In genomic region chr14:89304972-89305703, GRCh38 we compare ENCODE assay signal across 8 cellular contexts.
DNase-seq lines count a peak whose midpoint lies in the region; ATAC-seq and TF ChIP-seq lines count a peak whose summit lies in the region.

No MANE protein-coding gene starts in this region.

- in situ Hi-C loops in KBM-7 (cut with MboI; ENCODE audit: low pct_unique_long_range_greater_than_20kb, low sequenced_read_pairs) = no loop called here

- ATAC-seq in GM21515 (IDR thresholded peaks at IDR 0.05; ENCODE audit: unreplicated experiment) = peak; percentile 47

- intact Hi-C loops in tibial artery (cut with DNase I; ENCODE audit: low total_unique reads) = loop anchor here (5.0 to 10.0 kb wide), 2 partner anchors 70 to 112 kb away; partner anchors contain the start of gene FOXN3

- peaks cover 14 to 61% (median 25%) of the 10 kb centered on the region in 4 donors for H3K4me1 ChIP-seq in tibial artery
- no peaks in the 10 kb centered on the region for H3K4me1 ChIP-seq in effector memory CD4-positive, alpha-beta T cell (ENCODE audit: control insufficient read depth, insufficient read depth, low read length, poor library complexity, severe bottlenecking)

- H3K27me3 ChIP-seq in layer of hippocampus (ENCODE audit: control insufficient read depth, insufficient read depth, low read length) (no peaks in the 10 kb centered on the region), tibial artery (no peaks in the 10 kb centered on the region)
- no peaks in the 10 kb centered on the region for H3K27me3 ChIP-seq in effector memory CD4-positive, alpha-beta T cell (replicated peaks; ENCODE audit: control insufficient read depth, insufficient read depth, low read length, poor library complexity, severe bottlenecking)

- DNase-seq in KBM-7 (peak; percentile 33), amniotic epithelial cell (ENCODE audit: low read depth) (peak; percentile 57), tibial artery (peak; percentile 63 to 75)
- no peak for DNase-seq in activated CD8-positive, alpha-beta memory T cell treated with anti-CD3 and anti-CD28 coated beads, Interleukin-2, amount 50 U/mL, for 4 hours
- DNase-seq in effector memory CD4-positive, alpha-beta T cell = no peak

- peak overlapping the region; percentile 54 for H3K27ac ChIP-seq in layer of hippocampus (ENCODE audit: low read depth, low read length)
- H3K27ac ChIP-seq in tibial artery = peak overlapping the region; percentile 86 to 87
- no peak overlapping the region for H3K27ac ChIP-seq in effector memory CD4-positive, alpha-beta T cell (ENCODE audit: insufficient read depth, low read length, poor library complexity, severe bottlenecking)

- no peaks in the 10 kb centered on the region for H3K9me3 ChIP-seq in tibial artery
- H3K9me3 ChIP-seq in effector memory CD4-positive, alpha-beta T cell (ENCODE audit: control insufficient read depth, low read length) = no peaks in the 10 kb centered on the region

- no peak overlapping the region for H3K4me3 ChIP-seq in GM12875 (ENCODE audit: low read depth, low read length)
- H3K4me3 ChIP-seq in tibial artery = peak overlapping the region in 1 of 2 donors; percentile 21
- H3K4me3 ChIP-seq in effector memory CD4-positive, alpha-beta T cell (ENCODE audit: insufficient read depth, low read depth, low read length, poor library complexity, severe bottlenecking) = no peak overlapping the region

- no peaks in the 10 kb centered on the region for H3K36me3 ChIP-seq in tibial artery
- no peaks in the 10 kb centered on the region for H3K36me3 ChIP-seq in effector memory CD4-positive, alpha-beta T cell (ENCODE audit: control insufficient read depth, insufficient read depth, low read length)

- 0 out of 2 replicates have a peak, but pooled peaks have one; percentile 4 for TF ChIP-seq CTCF in GM12875 (IDR thresholded peaks at IDR 0.05; ENCODE audit: borderline replicate concordance, insufficient read depth, low read depth, low read length)
- no peak for TF ChIP-seq CTCF in tibial artery (IDR thresholded peaks at IDR 0.05)

Comparison
In these comparisons a context has a peak if more than half of its experiments do, and no peak if none do; other contexts are left out.
1. DNase-seq: peak in KBM-7 (single experiment), amniotic epithelial cell (single experiment) and tibial artery (2 of 2); none in activated CD8-positive, alpha-beta memory T cell treated with anti-CD3 and anti-CD28 coated beads, Interleukin-2, amount 50 U/mL, for 4 hours (single experiment) and effector memory CD4-positive, alpha-beta T cell (0 of 3).